In genomic region chr13:23514076-23514475, GRCh38 we compare ENCODE assay signal across 18 cellular contexts. TPM values are rescaled to one million over a fixed set of nuclear protein-coding genes. Genes with fewer than 3 reads are reported as not detected.
"Had no signal": no experiment of that assay in that cellular context is flagged by ENCODE, and none has a peak within 500 bp of the region (broad histone marks: within the 10 kb centered on the region; RNA-seq: fewer than 3 reads in every experiment).

No MANE protein-coding gene starts in this region.

- H3K36me3 ChIP-seq: heart left ventricle, lower lobe of right lung, ovary, prostate gland, stomach, thoracic aorta, transverse colon had no signal

- H3K27ac Mint-ChIP-seq: naive thymus-derived CD4-positive, alpha-beta T cell had no signal

- H3K27me3 ChIP-seq: heart left ventricle, ovary, stomach, transverse colon had no signal

- H3K9me3 ChIP-seq: heart left ventricle, lower lobe of right lung, ovary, prostate gland, stomach, thoracic aorta, transverse colon had no signal

- H3K9me3 Mint-ChIP-seq: central memory CD8-positive, alpha-beta T cell; naive thymus-derived CD4-positive, alpha-beta T cell had no signal

- H3K4me3 ChIP-seq: dorsolateral prefrontal cortex, heart left ventricle, lower lobe of right lung, ovary, prostate gland, stomach, thoracic aorta, transverse colon had no signal

- H3K4me1 Mint-ChIP-seq: central memory CD8-positive, alpha-beta T cell; naive thymus-derived CD4-positive, alpha-beta T cell had no signal

- H3K4me1 ChIP-seq: lower lobe of right lung, prostate gland, stomach, transverse colon had no signal

- H3K27ac ChIP-seq: dorsolateral prefrontal cortex, lower lobe of right lung, ovary, prostate gland, stomach, thoracic aorta, transverse colon had no signal

- ATAC-seq: left lobe of liver; lower lobe of right lung; naive thymus-derived CD4-positive, alpha-beta T cell had no signal

- H3K4me3 Mint-ChIP-seq: central memory CD8-positive, alpha-beta T cell; naive thymus-derived CD4-positive, alpha-beta T cell had no signal

- DNase-seq: cortex of kidney; dorsolateral prefrontal cortex; effector CD8-positive, alpha-beta T cell; heart left ventricle; islet precursor cell; lower lobe of right lung; mesendoderm; naive thymus-derived CD4-positive, alpha-beta T cell; nucleus accumbens; ovary; stimulated activated naive CD4-positive, alpha-beta T cell; stomach; substantia nigra; transverse colon had no signal

RNA-seq across cellular contexts. Expression of gene TNFRSF19, which starts 56.1 kb away (rescaled TPM):
- polyA plus RNA-seq: naive thymus-derived CD4-positive, alpha-beta T cell had no signal
